ENCODE assay signal across 13 cellular contexts in the genomic region with DNA sequence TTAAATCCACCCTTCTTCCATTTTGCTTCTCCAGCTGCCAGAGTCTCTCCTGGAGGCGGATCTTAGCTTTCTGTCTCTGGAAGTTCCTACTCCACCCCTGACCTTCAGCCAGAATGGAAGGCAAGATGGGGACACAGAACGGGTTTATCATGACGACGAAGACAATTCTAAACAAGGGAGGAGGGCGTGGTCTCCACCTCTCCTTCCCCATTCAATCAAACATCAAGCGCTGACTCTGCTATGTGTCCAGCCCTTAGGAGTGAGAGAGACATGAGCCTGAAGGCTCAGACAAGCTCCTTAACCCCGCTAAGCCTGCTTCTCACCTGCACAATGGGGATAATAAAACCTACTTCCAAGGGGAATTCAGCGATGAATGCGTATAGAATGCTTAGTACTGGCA. TPM values are rescaled to one million over a fixed set of nuclear protein-coding genes. Genes with fewer than 3 reads are reported as not detected.
"Had no signal": no experiment of that assay in that cellular context is flagged by ENCODE, and none has a peak within 500 bp of the region (broad histone marks: within the 10 kb centered on the region; RNA-seq: fewer than 3 reads in every experiment).

No MANE protein-coding gene starts in this region.

- H3K36me3 ChIP-seq: breast epithelium, heart left ventricle had no signal

- H3K4me1 ChIP-seq: breast epithelium had no signal

- DNase-seq: gastrocnemius medialis, kidney, nephron progenitor cell had no signal

- H3K4me3 ChIP-seq: ascending aorta, breast epithelium, gastrocnemius medialis, heart left ventricle, tibial artery had no signal

- H3K27me3 ChIP-seq: ascending aorta, breast epithelium, gastrocnemius medialis, heart left ventricle, tibial artery had no signal

- H3K27ac ChIP-seq: ascending aorta, breast epithelium, epithelial cell of prostate, gastrocnemius medialis, heart left ventricle, tibial artery had no signal

- H3K9me3 ChIP-seq: gastrocnemius medialis had no signal

RNA-seq across cellular contexts. Expression of a gene that starts 3.1 kb away (rescaled TPM):
- total RNA-seq: activated naive CD4-positive, alpha-beta T cell treated with anti-CD3 and anti-CD28 coated beads for 36 hours; activated T-helper 17 cell treated with anti-CD3 and anti-CD28 coated beads, Interleukin-2, amount 50 U/mL, for 72 hours; breast epithelium; dermis blood vessel endothelial cell; mesenteric fat pad; occipital lobe had no signal
- polyA plus RNA-seq: heart left ventricle had no signal
